In the genomic region with DNA sequence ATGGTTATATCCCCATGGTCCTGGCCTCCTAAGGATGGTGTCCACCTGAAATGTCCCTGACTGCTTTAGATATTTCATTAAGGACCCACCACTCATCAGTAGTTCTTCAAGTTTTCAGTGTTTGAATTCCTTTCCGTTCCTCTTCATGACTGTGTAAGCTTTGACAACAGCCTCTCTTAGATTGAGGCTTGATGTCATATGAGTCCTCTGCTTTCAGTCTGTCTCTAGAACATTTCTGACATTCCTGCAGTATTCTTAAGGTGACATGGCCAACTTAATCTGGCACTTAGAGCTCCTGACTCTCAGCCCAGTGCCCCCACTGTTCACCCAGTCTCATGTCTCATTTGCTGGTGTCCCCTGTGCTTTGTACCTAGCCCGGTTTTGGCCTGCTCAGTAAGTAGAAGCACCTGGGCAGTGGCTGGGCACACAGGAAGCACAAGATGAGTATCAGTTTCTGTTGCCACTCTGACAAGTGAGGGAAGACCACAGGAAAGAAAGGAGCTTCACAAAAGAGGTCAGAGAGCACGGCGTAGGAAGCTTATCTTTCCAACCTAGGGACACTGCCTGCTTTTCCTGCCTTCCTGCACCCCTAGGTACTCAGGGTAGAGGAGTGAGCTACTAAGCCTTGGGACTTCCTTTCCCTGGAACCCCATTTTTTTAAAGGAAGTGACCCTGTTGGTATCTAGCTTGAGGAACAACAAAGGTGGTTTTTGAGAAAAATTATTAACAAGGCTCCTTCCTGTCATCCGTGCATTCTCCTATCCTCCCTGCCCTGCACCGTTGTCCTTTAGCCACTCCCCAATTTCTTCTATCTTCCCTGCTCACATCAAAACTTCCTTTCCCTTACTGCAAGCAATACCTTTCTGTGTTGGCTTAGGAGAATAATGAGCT, we compare ENCODE assay signal across 8 cellular contexts.
A peak's percentile ranks its signal among the peaks of the same experiment; 100 is the strongest.
DNase-seq lines count a peak whose midpoint lies in the region; ATAC-seq and TF ChIP-seq lines count a peak whose summit lies in the region.

No MANE protein-coding gene starts in this region.

- H3K9ac ChIP-seq in BLaER1 (peak overlapping the region; percentile 2; the same call in 1 of the 2 replicates), colonic mucosa (ENCODE audit: low read depth in 2 of 2, low read length in 2 of 2) (peak overlapping the region; percentile 24 to 51)

- no peaks in the 10 kb centered on the region for H4K20me1 ChIP-seq in BLaER1

- intact Hi-C loops in colonic mucosa (cut with DNase I) = no loop called here
- intact Hi-C loops in testis (cut with DNase I; ENCODE audit: low total_unique reads) = no loop called here

- TF ChIP-seq POLR2A in testis (IDR thresholded peaks at IDR 0.05) = no peak

- no peaks in the 10 kb centered on the region for H3K9me3 ChIP-seq in BLaER1
- H3K9me3 ChIP-seq in colonic mucosa = no peaks in the 10 kb centered on the region
- no peaks in the 10 kb centered on the region for H3K9me3 ChIP-seq in testis
- H3K9me3 ChIP-seq in SJCRH30 (replicated peaks) = no peaks in the 10 kb centered on the region

- H3K4me2 ChIP-seq in BLaER1 = peak overlapping the region; percentile 85

- H3K27ac ChIP-seq in BLaER1 = peak overlapping the region; percentile 64
- H3K27ac ChIP-seq in colonic mucosa = peak overlapping the region; percentile 65
- peak overlapping the region; percentile 14 to 87 for H3K27ac ChIP-seq in testis
- no peak overlapping the region for H3K27ac ChIP-seq in SJCRH30

- H3K4me1 ChIP-seq in BLaER1 = peaks cover 62% of the 10 kb centered on the region
- H3K4me1 ChIP-seq in colonic mucosa = peaks cover 3% of the 10 kb centered on the region
- H3K4me1 ChIP-seq in testis = peaks cover 42% of the 10 kb centered on the region
- no peaks in the 10 kb centered on the region for H3K4me1 ChIP-seq in SJCRH30

- no peaks in the 10 kb centered on the region for H3K27me3 ChIP-seq in BLaER1
- no peaks in the 10 kb centered on the region for H3K27me3 ChIP-seq in colonic mucosa
- H3K27me3 ChIP-seq in testis = no peaks in the 10 kb centered on the region
- H3K27me3 ChIP-seq in SJCRH30 = no peaks in the 10 kb centered on the region

- H3K4me3 ChIP-seq in BLaER1 (no peak overlapping the region), colonic mucosa (no peak overlapping the region), testis (no peak overlapping the region), SJCRH30 (no peak overlapping the region)

- TF ChIP-seq CTCF in colonic mucosa (IDR thresholded peaks at IDR 0.05) (no peak), testis (IDR thresholded peaks at IDR 0.05) (no peak)

- WGBS in testis, 2 donors = 64 to 81% methylated on average over 6 of the region's 6 CpGs

- no peak for DNase-seq in colonic mucosa
- no peak for DNase-seq in testis
- no peak for DNase-seq in pons (ENCODE audit: low spot score)
- DNase-seq in NCI-H2227 treated with DMSO at 0.1 percent for 48 hours (lab: John Stamatoyannopoulos, UW) = no peak
- DNase-seq in SJCRH30 = no peak

- H3K36me3 ChIP-seq in BLaER1 = peaks cover 55% of the 10 kb centered on the region
- peaks cover 4% of the 10 kb centered on the region for H3K36me3 ChIP-seq in colonic mucosa
- H3K36me3 ChIP-seq in testis (ENCODE audit: low read depth, missing control alignments) = no peaks in the 10 kb centered on the region
- peaks cover 48% of the 10 kb centered on the region for H3K36me3 ChIP-seq in SJCRH30

- peak; percentile 43 for ATAC-seq in GM19025 (IDR thresholded peaks at IDR 0.05; ENCODE audit: low read depth, unreplicated experiment)
- ATAC-seq in HG03354 (IDR thresholded peaks at IDR 0.05; ENCODE audit: poor library complexity, severe bottlenecking, unreplicated experiment) = peak; percentile 56
